Comparison of ENCODE assay signal across 9 cellular contexts in genomic region chr14:31286456-31287293, GRCh38.
DNase-seq lines count a peak whose midpoint lies in the region; ATAC-seq and TF ChIP-seq lines count a peak whose summit lies in the region.
"Had no signal": no experiment of that assay in that cellular context is flagged by ENCODE, and none has a peak within 500 bp of the region (broad histone marks: within the 10 kb centered on the region; RNA-seq: fewer than 3 reads in every experiment).

No MANE protein-coding gene starts in this region.

- no peak overlapping the region for H3K27ac Mint-ChIP-seq in T-helper 2 cell treated with Interferon-gamma antibody and Interleukin-4, amounts not matched to agents 5 μg/mL and 100 μg/mL, for 36 hours

- H3K27me3 ChIP-seq in BE2C (no peaks in the 10 kb centered on the region), adrenal gland (no peaks in the 10 kb centered on the region), liver (ENCODE audit: control insufficient read depth in 4 of 4, insufficient read depth in 4 of 4, low read length in 3 of 4) (no peaks in the 10 kb centered on the region)
- H3K27me3 ChIP-seq: left lung had no signal

- TF ChIP-seq CTCF in BE2C (IDR thresholded peaks at IDR 0.05; ENCODE audit: low read depth, low read length) (peak; percentile 53), HEK293 (tag by site-specific recombination; IDR thresholded peaks at IDR 0.05) (no peak), adrenal gland (IDR thresholded peaks at IDR 0.05) (peak in 4 of 6 experiments; percentile 14 to 33 (median 24)), liver (IDR thresholded peaks at IDR 0.05; ENCODE audit: low read depth, low read length, missing input control) (peak; percentile 38)

- no peaks in the 10 kb centered on the region for H3K4me1 ChIP-seq in BE2C
- H3K4me1 ChIP-seq in HEK293 (ENCODE audit: control insufficient read depth, insufficient read depth, low read length), result no peaks in the 10 kb centered on the region
- no peaks in the 10 kb centered on the region for H3K4me1 ChIP-seq in adrenal gland (replicated peaks in 1 of 2)
- no peaks in the 10 kb centered on the region for H3K4me1 ChIP-seq in liver (ENCODE audit: control insufficient read depth in 4 of 4, insufficient read depth in 4 of 4, low read length in 3 of 4)

- POLR2A ChIA-PET in HEK293 (lab: Yijun Ruan, JAX), result no interaction called here

- ATAC-seq in GM21786 (IDR thresholded peaks at IDR 0.05; ENCODE audit: unreplicated experiment) (no peak), HG03196 (IDR thresholded peaks at IDR 0.05; ENCODE audit: unreplicated experiment) (no peak)
- ATAC-seq: left lung had no signal

- no peaks in the 10 kb centered on the region for H3K27me3 Mint-ChIP-seq in T-helper 2 cell treated with Interferon-gamma antibody and Interleukin-4, amounts not matched to agents 5 μg/mL and 100 μg/mL, for 36 hours (ENCODE audit: low read depth)

- no peak overlapping the region for H3K27ac ChIP-seq in HEK293 (ENCODE audit: extremely low read depth, low read depth, low read length)
- no peak overlapping the region for H3K27ac ChIP-seq in adrenal gland
- no peak overlapping the region for H3K27ac ChIP-seq in liver (ENCODE audit: low read depth in 1 of 2, low read length in 2 of 2)
- H3K27ac ChIP-seq: left lung had no signal

- H3K4me3 ChIP-seq in BE2C (ENCODE audit: low read depth, low read length), result no peak overlapping the region
- no peak overlapping the region for H3K4me3 ChIP-seq in HEK293 (ENCODE audit: low read depth, low read length)
- H3K4me3 ChIP-seq in adrenal gland, result no peak overlapping the region
- H3K4me3 ChIP-seq in liver (ENCODE audit: low read depth in 1 of 3, low read length in 3 of 3), result no peak overlapping the region
- H3K4me3 ChIP-seq: left lung had no signal

- WGBS in adrenal gland, 4 donors, result 86 to 92% (median 90%) methylated on average over 12 of the region's 12 CpGs
- WGBS in liver, result 86% methylated on average over 12 of the region's 12 CpGs

- TF ChIP-seq POLR2A in adrenal gland (IDR thresholded peaks at IDR 0.05), result no peak

- no peak overlapping the region for H3K4me3 Mint-ChIP-seq in T-helper 2 cell treated with Interferon-gamma antibody and Interleukin-4, amounts not matched to agents 5 μg/mL and 100 μg/mL, for 36 hours

- H3K36me3 ChIP-seq in BE2C (no peaks in the 10 kb centered on the region), HEK293 (ENCODE audit: control insufficient read depth in 2 of 2, insufficient read depth in 1 of 2, low read length in 2 of 2) (no peaks in the 10 kb centered on the region), adrenal gland (replicated peaks in 1 of 2) (no peaks in the 10 kb centered on the region), liver (ENCODE audit: control insufficient read depth in 4 of 4, insufficient read depth in 3 of 4, low read depth in 1 of 4, low read length in 3 of 4) (no peaks in the 10 kb centered on the region)
- H3K36me3 ChIP-seq: left lung had no signal

- TF ChIP-seq RAD21 in liver (IDR thresholded peaks at IDR 0.05), result peak; percentile 26 to 76

- DNase-seq in BE2C, result peak; percentile 37
- DNase-seq in adrenal gland, result peak in 1 of 7 donors; percentile 14
- no peak for DNase-seq in posterior vena cava (ENCODE audit: low spot score)
- no peak for DNase-seq in T-helper 2 cell treated with Interferon-gamma antibody and Interleukin-4, amounts not matched to agents 5 μg/mL and 100 μg/mL, for 36 hours (ENCODE audit: low spot score)
- DNase-seq: left lung had no signal

- peaks cover 5% of the 10 kb centered on the region for H3K4me1 Mint-ChIP-seq in T-helper 2 cell treated with Interferon-gamma antibody and Interleukin-4, amounts not matched to agents 5 μg/mL and 100 μg/mL, for 36 hours (ENCODE audit: low read depth)

- intact Hi-C loops in adrenal gland (cut with DNase I) (no loop called here), posterior vena cava (cut with DNase I) (no loop called here)

- H3K9me3 ChIP-seq in BE2C, result no peaks in the 10 kb centered on the region; the same call in 1 of the 2 replicates
- H3K9me3 ChIP-seq in HEK293 (ENCODE audit: control insufficient read depth, insufficient read depth, low read depth, low read length), result no peaks in the 10 kb centered on the region
- H3K9me3 ChIP-seq in adrenal gland (replicated peaks in 1 of 3), result no peaks in the 10 kb centered on the region
- H3K9me3 ChIP-seq in liver (ENCODE audit: control insufficient read depth in 4 of 4, low read length in 3 of 4), result no peaks in the 10 kb centered on the region
- H3K9me3 ChIP-seq: left lung had no signal

- no peaks in the 10 kb centered on the region for H3K9me3 Mint-ChIP-seq in T-helper 2 cell treated with Interferon-gamma antibody and Interleukin-4, amounts not matched to agents 5 μg/mL and 100 μg/mL, for 36 hours

- no peaks in the 10 kb centered on the region for H3K36me3 Mint-ChIP-seq in T-helper 2 cell treated with Interferon-gamma antibody and Interleukin-4, amounts not matched to agents 5 μg/mL and 100 μg/mL, for 36 hours (ENCODE audit: low read depth)

- no peak overlapping the region for H3K9ac ChIP-seq in liver (ENCODE audit: low read depth in 1 of 2, low read length in 2 of 2)

- CTCF ChIA-PET in HEK293 (lab: Yijun Ruan, JAX), result interaction anchor here (0.6 to 1.3 kb wide), 4 partner anchors 24 to 648 kb away, joined by 3 to 4 read pairs (median 3); no protein-coding TSS in a partner anchor

TF ChIP-seq in HEK293, 187 proteins besides CTCF, POLR2A, EP300 and RAD21:
- TF ChIP-seq ZNF488 (tag by site-specific recombination; IDR thresholded peaks at IDR 0.05) (no peak), ZNF248 (tag by site-specific recombination; IDR thresholded peaks at IDR 0.05) (no peak), ZSCAN30 (tag by site-specific recombination; IDR thresholded peaks at IDR 0.05) (no peak), ZNF24 (tag by site-specific recombination; IDR thresholded peaks at IDR 0.05) (no peak), ZNF830 (tag by site-specific recombination; IDR thresholded peaks at IDR 0.05; ENCODE audit: low read depth) (no peak), ZNF18 (tag by site-specific recombination; IDR thresholded peaks at IDR 0.05) (peak; percentile 48; the same call in 1 of the 2 replicates), ZNF155 (tag by site-specific recombination; IDR thresholded peaks at IDR 0.05) (no peak)

TF ChIP-seq in liver, 16 proteins besides CTCF, POLR2A, EP300 and RAD21:
- TF ChIP-seq SP1 (IDR thresholded peaks at IDR 0.05), result no peak
- no peak for TF ChIP-seq FOXA1 (IDR thresholded peaks at IDR 0.05)
- no peak for TF ChIP-seq HNF4A (conservative IDR thresholded peaks at IDR 0.05)
- TF ChIP-seq, protein P1, sequence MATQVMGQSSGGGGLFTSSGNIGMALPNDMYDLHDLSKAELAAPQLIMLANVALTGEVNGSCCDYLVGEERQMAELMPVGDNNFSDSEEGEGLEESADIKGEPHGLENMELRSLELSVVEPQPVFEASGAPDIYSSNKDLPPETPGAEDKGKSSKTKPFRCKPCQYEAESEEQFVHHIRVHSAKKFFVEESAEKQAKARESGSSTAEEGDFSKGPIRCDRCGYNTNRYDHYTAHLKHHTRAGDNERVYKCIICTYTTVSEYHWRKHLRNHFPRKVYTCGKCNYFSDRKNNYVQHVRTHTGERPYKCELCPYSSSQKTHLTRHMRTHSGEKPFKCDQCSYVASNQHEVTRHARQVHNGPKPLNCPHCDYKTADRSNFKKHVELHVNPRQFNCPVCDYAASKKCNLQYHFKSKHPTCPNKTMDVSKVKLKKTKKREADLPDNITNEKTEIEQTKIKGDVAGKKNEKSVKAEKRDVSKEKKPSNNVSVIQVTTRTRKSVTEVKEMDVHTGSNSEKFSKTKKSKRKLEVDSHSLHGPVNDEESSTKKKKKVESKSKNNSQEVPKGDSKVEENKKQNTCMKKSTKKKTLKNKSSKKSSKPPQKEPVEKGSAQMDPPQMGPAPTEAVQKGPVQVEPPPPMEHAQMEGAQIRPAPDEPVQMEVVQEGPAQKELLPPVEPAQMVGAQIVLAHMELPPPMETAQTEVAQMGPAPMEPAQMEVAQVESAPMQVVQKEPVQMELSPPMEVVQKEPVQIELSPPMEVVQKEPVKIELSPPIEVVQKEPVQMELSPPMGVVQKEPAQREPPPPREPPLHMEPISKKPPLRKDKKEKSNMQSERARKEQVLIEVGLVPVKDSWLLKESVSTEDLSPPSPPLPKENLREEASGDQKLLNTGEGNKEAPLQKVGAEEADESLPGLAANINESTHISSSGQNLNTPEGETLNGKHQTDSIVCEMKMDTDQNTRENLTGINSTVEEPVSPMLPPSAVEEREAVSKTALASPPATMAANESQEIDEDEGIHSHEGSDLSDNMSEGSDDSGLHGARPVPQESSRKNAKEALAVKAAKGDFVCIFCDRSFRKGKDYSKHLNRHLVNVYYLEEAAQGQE (IDR thresholded peaks at IDR 0.05), result no peak
- no peak for TF ChIP-seq HNF4G (IDR thresholded peaks at IDR 0.05)
- no peak for TF ChIP-seq FOXA2 (IDR thresholded peaks at IDR 0.05)
